In genomic region chr5:157219491-157220271, GRCh38 we compare ENCODE assay signal across 12 cellular contexts. TPM values are rescaled to one million over a fixed set of nuclear protein-coding genes. Genes with fewer than 3 reads are reported as not detected.
DNase-seq lines count a peak whose midpoint lies in the region; ATAC-seq and TF ChIP-seq lines count a peak whose summit lies in the region.
"Had no signal": no experiment of that assay in that cellular context is flagged by ENCODE, and none has a peak within 500 bp of the region (broad histone marks: within the 10 kb centered on the region; RNA-seq: fewer than 3 reads in every experiment).

No MANE protein-coding gene starts in this region.

- WGBS in aorta, 2 donors = 63 to 65% methylated on average over 9 of the region's 9 CpGs
- WGBS in esophagus muscularis mucosa = 62% methylated on average over 9 of the region's 9 CpGs

- H3K9me3 Mint-ChIP-seq in activated CD8-positive, alpha-beta T cell treated with anti-CD3 and anti-CD28 coated beads, Interleukin-2, amount 10 ng/mL, durations not matched to agents 7 days and 5 days (ENCODE audit: insufficient read depth) = no peaks in the 10 kb centered on the region

- TF ChIP-seq EP300 in esophagus muscularis mucosa (IDR thresholded peaks at IDR 0.05) = no peak

- peaks cover 94% of the 10 kb centered on the region for H3K4me1 Mint-ChIP-seq in activated CD8-positive, alpha-beta T cell treated with anti-CD3 and anti-CD28 coated beads, Interleukin-2, amount 10 ng/mL, durations not matched to agents 7 days and 5 days (ENCODE audit: low read depth)

- CTCF ChIA-PET in activated CD8-positive, alpha-beta T cell treated with anti-CD3 and anti-CD28 coated beads, Interleukin-2, amount 10 ng/mL, durations not matched to agents 7 days and 5 days (lab: Charles Lee) = interaction anchor here (0.9 to 4.4 kb wide), 3 partner anchors 16 to 70 kb away, joined by 3 to 24 read pairs (median 4); no protein-coding TSS in a partner anchor

- H3K9me3 ChIP-seq in aorta (ENCODE audit: control insufficient read depth, low read length) = no peaks in the 10 kb centered on the region
- H3K9me3 ChIP-seq in esophagus muscularis mucosa = no peaks in the 10 kb centered on the region

- peak; percentile 52 for DNase-seq in stimulated activated CD4-positive, alpha-beta T cell treated with anti-CD3 and anti-CD28 coated beads, Interleukin-1b, Interleukin-23, amount 100 ng/mL, for 48 hours
- DNase-seq in stimulated activated CD4-positive, alpha-beta T cell treated with anti-CD3 and anti-CD28 coated beads, Interleukin-4, amount 100 ng/mL, for 4 hours = no peak
- peak; percentile 21 for DNase-seq in activated CD8-positive, alpha-beta T cell treated with anti-CD3 and anti-CD28 coated beads, Interleukin-2, amount 10 ng/mL, durations not matched to agents 7 days and 5 days
- DNase-seq in aorta (no peak), esophagus muscularis mucosa (ENCODE audit: extremely low spot score) (no peak), inferior parietal cortex (ENCODE audit: extremely low spot score) (no peak), mucosa of gallbladder (ENCODE audit: low spot score) (no peak)

- no peak for TF ChIP-seq POLR2A in esophagus muscularis mucosa (IDR thresholded peaks at IDR 0.05; ENCODE audit: low read depth)

- ATAC-seq in HG02938 (IDR thresholded peaks at IDR 0.05; ENCODE audit: unreplicated experiment) = peak; percentile 67
- ATAC-seq in activated CD8-positive, alpha-beta T cell treated with anti-CD3 and anti-CD28 coated beads, Interleukin-2, amount 10 ng/mL, durations not matched to agents 7 days and 5 days = no peak
- ATAC-seq in aorta (ENCODE audit: low FRiP score) = peak; percentile 47
- ATAC-seq: left lobe of liver had no signal

- H3K36me3 ChIP-seq in aorta (ENCODE audit: control insufficient read depth in 1 of 2, insufficient read depth in 2 of 2, low read length in 1 of 2) (no peaks in the 10 kb centered on the region), esophagus muscularis mucosa (no peaks in the 10 kb centered on the region)
- H3K36me3 ChIP-seq: cardiac muscle cell had no signal

- H3K27me3 Mint-ChIP-seq in activated CD8-positive, alpha-beta T cell treated with anti-CD3 and anti-CD28 coated beads, Interleukin-2, amount 10 ng/mL, durations not matched to agents 7 days and 5 days (ENCODE audit: low read depth) = no peaks in the 10 kb centered on the region

- no peak overlapping the region for H3K27ac ChIP-seq in aorta (ENCODE audit: low read depth in 1 of 2, low read length in 2 of 2)
- H3K27ac ChIP-seq in esophagus muscularis mucosa (replicated peaks in 1 of 4) = no peak overlapping the region
- H3K27ac ChIP-seq: cardiac muscle cell had no signal

- peak overlapping the region; percentile 39 for H3K4me3 Mint-ChIP-seq in activated CD8-positive, alpha-beta T cell treated with anti-CD3 and anti-CD28 coated beads, Interleukin-2, amount 10 ng/mL, durations not matched to agents 7 days and 5 days

- intact Hi-C loops in aorta (cut with DNase I) = no loop called here
- intact Hi-C loops in esophagus muscularis mucosa (cut with DNase I) = no loop called here

- no peaks in the 10 kb centered on the region for H3K27me3 ChIP-seq in aorta (ENCODE audit: control insufficient read depth in 1 of 2, insufficient read depth in 2 of 2, low read length in 1 of 2)
- no peaks in the 10 kb centered on the region for H3K27me3 ChIP-seq in esophagus muscularis mucosa
- H3K27me3 ChIP-seq: cardiac muscle cell had no signal

- POLR2A ChIA-PET in activated CD8-positive, alpha-beta T cell treated with anti-CD3 and anti-CD28 coated beads, Interleukin-2, amount 10 ng/mL, durations not matched to agents 7 days and 5 days (lab: Charles Lee) = interaction anchor here (0.7 to 11.1 kb wide), 3 partner anchors 15 to 53 kb away, joined by 3 to 148 read pairs (median 17); no protein-coding TSS in a partner anchor

- H3K4me1 ChIP-seq in aorta (ENCODE audit: control insufficient read depth in 1 of 2, insufficient read depth in 2 of 2, low read length in 2 of 2) (no peaks in the 10 kb centered on the region), esophagus muscularis mucosa (peaks cover 0 to 7% (median 0%) of the 10 kb centered on the region in 4 donors)

- H3K4me3 ChIP-seq in aorta (ENCODE audit: low read length in 2 of 2) (no peak overlapping the region), esophagus muscularis mucosa (no peak overlapping the region)
- H3K4me3 ChIP-seq: cardiac muscle cell had no signal

- no peak for TF ChIP-seq CTCF in esophagus muscularis mucosa (IDR thresholded peaks at IDR 0.05)

- peaks cover 93% of the 10 kb centered on the region for H3K36me3 Mint-ChIP-seq in activated CD8-positive, alpha-beta T cell treated with anti-CD3 and anti-CD28 coated beads, Interleukin-2, amount 10 ng/mL, durations not matched to agents 7 days and 5 days (ENCODE audit: low read depth)

- H3K27ac Mint-ChIP-seq in activated CD8-positive, alpha-beta T cell treated with anti-CD3 and anti-CD28 coated beads, Interleukin-2, amount 10 ng/mL, durations not matched to agents 7 days and 5 days = peak overlapping the region; percentile 90

RNA-seq across cellular contexts. Expression of gene ITK, which starts 39.0 kb away (rescaled TPM):
- total RNA-seq in activated CD8-positive, alpha-beta T cell treated with anti-CD3 and anti-CD28 coated beads, Interleukin-2, amount 10 ng/mL, durations not matched to agents 7 days and 5 days = 100 to 1,000 TPM; 254 to 263 TPM
- total RNA-seq in aorta = 1 to 10 TPM; 3.0 to 4.8 TPM
- under 1 TPM; 0.10 to 0.75 TPM for polyA plus RNA-seq in aorta
- 1 to 10 TPM in 3 of 4 donors, under 1 TPM in 1; 0.80 to 6.3 (median 1.6) TPM for total RNA-seq in esophagus muscularis mucosa
- total RNA-seq in mucosa of gallbladder = 6.0 TPM
- total RNA-seq: cardiac muscle cell had no signal
- polyA plus RNA-seq: BJ, cardiac muscle cell had no signal

RNA-seq across cellular contexts. Expression of gene CYFIP2, which starts 46.2 kb away (rescaled TPM):
- total RNA-seq in activated CD8-positive, alpha-beta T cell treated with anti-CD3 and anti-CD28 coated beads, Interleukin-2, amount 10 ng/mL, durations not matched to agents 7 days and 5 days = 100 to 1,000 TPM; 512 to 516 TPM
- total RNA-seq in aorta = 100 to 1,000 TPM in 1 of 2 donors, 10 to 100 TPM in 1; 42.0 to 144 TPM
- 100 to 1,000 TPM in 1 of 2 donors, 10 to 100 TPM in 1; 84.9 to 141 TPM for polyA plus RNA-seq in aorta
- 10 to 100 TPM; 12.6 to 24.9 (median 14.6) TPM for total RNA-seq in esophagus muscularis mucosa
- total RNA-seq in mucosa of gallbladder = 76.4 TPM

RNA-seq across cellular contexts. Expression of gene GARIN3, which starts 53.6 kb away (rescaled TPM):
- total RNA-seq in activated CD8-positive, alpha-beta T cell treated with anti-CD3 and anti-CD28 coated beads, Interleukin-2, amount 10 ng/mL, durations not matched to agents 7 days and 5 days = not detected
- total RNA-seq in aorta = not detected
- not detected for polyA plus RNA-seq in aorta
- not detected for total RNA-seq in esophagus muscularis mucosa
- total RNA-seq in mucosa of gallbladder = not detected
- total RNA-seq: cardiac muscle cell, left lobe of liver, SK-MEL-5 had no signal
- polyA plus RNA-seq: BJ, cardiac muscle cell had no signal

Comparison
In these comparisons a context has a peak if more than half of its experiments do, and no peak if none do; other contexts are left out.
1. DNase-seq: peak in stimulated activated CD4-positive, alpha-beta T cell treated with anti-CD3 and anti-CD28 coated beads, Interleukin-1b, Interleukin-23, amount 100 ng/mL, for 48 hours (single experiment) and activated CD8-positive, alpha-beta T cell treated with anti-CD3 and anti-CD28 coated beads, Interleukin-2, amount 10 ng/mL, durations not matched to agents 7 days and 5 days (single experiment); none in stimulated activated CD4-positive, alpha-beta T cell treated with anti-CD3 and anti-CD28 coated beads, Interleukin-4, amount 100 ng/mL, for 4 hours (0 of 2), aorta (0 of 2), esophagus muscularis mucosa (single experiment), inferior parietal cortex (single experiment) and mucosa of gallbladder (single experiment).
2. RNA of gene ITK, which starts 39.0 kb away (total RNA-seq): 254 to 263 TPM in activated CD8-positive, alpha-beta T cell treated with anti-CD3 and anti-CD28 coated beads, Interleukin-2, amount 10 ng/mL, durations not matched to agents 7 days and 5 days; 6.0 TPM in mucosa of gallbladder (single experiment), 3.0 to 4.8 TPM in aorta and 0.80 to 6.3 TPM in esophagus muscularis mucosa; every median in the first group is over 10 times any median in the second.